In the genomic region with DNA sequence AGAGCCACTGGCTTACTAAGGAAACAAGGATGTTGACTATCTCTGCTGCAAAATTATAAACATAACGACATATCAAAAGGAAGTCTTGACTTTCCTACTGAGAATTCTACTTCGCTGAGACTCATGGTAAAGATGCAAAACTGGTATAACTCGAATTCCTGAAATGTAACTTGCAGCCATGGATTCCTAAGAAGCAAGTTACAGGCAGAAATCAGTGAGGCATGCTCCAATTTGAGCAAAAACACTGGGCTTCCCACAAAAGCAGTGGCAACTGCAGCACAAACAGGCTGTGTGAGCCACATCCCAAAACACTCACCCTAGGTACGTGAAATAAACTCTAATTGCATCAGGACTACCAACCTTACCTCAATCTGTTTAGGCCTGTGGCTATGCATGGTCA, we compare ENCODE assay signal across 1 cellular context.
TF ChIP-seq lines count a peak whose summit lies in the region.

No MANE protein-coding gene starts in this region.

TF ChIP-seq in GM12878, 131 proteins besides CTCF, POLR2A, EP300 and RAD21 (continued from another document):
- TF ChIP-seq ZNF384 (IDR thresholded peaks at IDR 0.05; ENCODE audit: borderline replicate concordance, low read depth, low read length) (no peak), USF2 (IDR thresholded peaks at IDR 0.05; ENCODE audit: borderline replicate concordance, low read depth, low read length) (no peak), LARP7 (IDR thresholded peaks at IDR 0.05) (no peak), RCOR1 (conservative IDR thresholded peaks at IDR 0.05; ENCODE audit: low read depth, low read length) (no peak)
